ENCODE assay signal across 8 cellular contexts in genomic region chr16:87317766-87318121, GRCh38. TPM values are rescaled to one million over a fixed set of nuclear protein-coding genes. Genes with fewer than 3 reads are reported as not detected.
DNase-seq lines count a peak whose midpoint lies in the region; ATAC-seq and TF ChIP-seq lines count a peak whose summit lies in the region.

No MANE protein-coding gene starts in this region.

- H3K9me3 Mint-ChIP-seq in CD8-positive, alpha-beta memory T cell, result no peaks in the 10 kb centered on the region
- no peaks in the 10 kb centered on the region for H3K9me3 Mint-ChIP-seq in activated T-cell treated with anti-CD3 and anti-CD28 coated beads, Interleukin-2, amount 50 U/mL, for 4 hours

- H2AFZ ChIP-seq in Karpas-422 (ENCODE audit: low read length), result no peak overlapping the region

- H3K9me2 ChIP-seq in Karpas-422 (replicated peaks; ENCODE audit: insufficient read depth, low read length), result no peaks in the 10 kb centered on the region

- H3K36me3 Mint-ChIP-seq in CD8-positive, alpha-beta memory T cell, result peaks cover 0 to 10% (median 0%) of the 10 kb centered on the region in 3 donors
- peaks cover 4% of the 10 kb centered on the region for H3K36me3 Mint-ChIP-seq in activated T-cell treated with anti-CD3 and anti-CD28 coated beads, Interleukin-2, amount 50 U/mL, for 4 hours (ENCODE audit: insufficient read depth)

- H3K4me1 ChIP-seq in CD8-positive, alpha-beta memory T cell (ENCODE audit: insufficient read depth, low read length), result peaks cover 9% of the 10 kb centered on the region
- H3K4me1 ChIP-seq in Karpas-422 (ENCODE audit: low read length), result peaks cover 19% of the 10 kb centered on the region
- no peaks in the 10 kb centered on the region for H3K4me1 ChIP-seq in foreskin keratinocyte

- H3K27ac Mint-ChIP-seq in CD8-positive, alpha-beta memory T cell, result peak overlapping the region; percentile 88 to 99 (median 95)

- H3K27me3 Mint-ChIP-seq in CD8-positive, alpha-beta memory T cell, result no peaks in the 10 kb centered on the region
- H3K27me3 Mint-ChIP-seq in activated T-cell treated with anti-CD3 and anti-CD28 coated beads, Interleukin-2, amount 50 U/mL, for 4 hours (ENCODE audit: low read depth), result no peaks in the 10 kb centered on the region

- H3K27ac ChIP-seq in CD8-positive, alpha-beta memory T cell (ENCODE audit: low read depth, low read length), result peak overlapping the region; percentile 91
- H3K27ac ChIP-seq in Karpas-422 (ENCODE audit: low read length), result peak overlapping the region; percentile 65
- H3K27ac ChIP-seq in foreskin keratinocyte, result peak overlapping the region; percentile 92

- peak overlapping the region; percentile 88 for H3K4me2 ChIP-seq in Karpas-422 (ENCODE audit: low read depth, low read length, poor library complexity, severe bottlenecking)

- DNase-seq in CD8-positive, alpha-beta memory T cell, result peak in 2 of 5 donors; percentile 13 to 67
- peak; percentile 65 for DNase-seq in GM20000 (ENCODE audit: low spot score)
- peak; percentile 85 for DNase-seq in Karpas-422
- DNase-seq in activated T-cell treated with anti-CD3 and anti-CD28 coated beads, Interleukin-2, amount 50 U/mL, for 4 hours, result no peak
- DNase-seq in foreskin keratinocyte, result peak in 1 of 2 donors; percentile 13
- no peak for DNase-seq in omental fat pad (ENCODE audit: low spot score)
- DNase-seq in GM10266 (ENCODE audit: extremely low spot score), result no peak
- DNase-seq in GM10248 (ENCODE audit: extremely low spot score), result no peak

- H3K4me3 ChIP-seq in CD8-positive, alpha-beta memory T cell (ENCODE audit: low read length), result peak overlapping the region; percentile 90
- peak overlapping the region; percentile 89 for H3K4me3 ChIP-seq in Karpas-422 (ENCODE audit: low read length)

- H3K4me1 Mint-ChIP-seq in CD8-positive, alpha-beta memory T cell, result peaks cover 13 to 21% (median 15%) of the 10 kb centered on the region in 3 donors
- peaks cover 14% of the 10 kb centered on the region for H3K4me1 Mint-ChIP-seq in activated T-cell treated with anti-CD3 and anti-CD28 coated beads, Interleukin-2, amount 50 U/mL, for 4 hours (ENCODE audit: low read depth)

- H4K20me1 ChIP-seq in Karpas-422 (ENCODE audit: insufficient read depth, low read depth, low read length), result no peaks in the 10 kb centered on the region

- no peaks in the 10 kb centered on the region for H3K36me3 ChIP-seq in CD8-positive, alpha-beta memory T cell (ENCODE audit: insufficient read depth, low read length)
- peaks cover 2% of the 10 kb centered on the region; the same call in 1 of the 2 replicates for H3K36me3 ChIP-seq in Karpas-422 (ENCODE audit: insufficient read depth, low read length)

- H3K9me3 ChIP-seq in CD8-positive, alpha-beta memory T cell (ENCODE audit: low read length), result no peaks in the 10 kb centered on the region
- no peaks in the 10 kb centered on the region for H3K9me3 ChIP-seq in Karpas-422 (ENCODE audit: low read length)

- CTCF ChIA-PET in CD8-positive, alpha-beta memory T cell (lab: Charles Lee), result interaction anchor here (1.0 to 4.1 kb wide), 6 partner anchors 17 to 318 kb away, joined by 3 to 30 read pairs (median 6); partner anchors contain the start of gene FBXO31
- CTCF ChIA-PET in GM10248 (lab: Yijun Ruan, JAX), result interaction anchor here (0.8 to 4.5 kb wide), 8 partner anchors 8 to 77 kb away, joined by 3 to 20 read pairs (median 4); no protein-coding TSS in a partner anchor

- peaks cover 27% of the 10 kb centered on the region for H3K79me2 ChIP-seq in Karpas-422 (ENCODE audit: low read length)

- peak; percentile 22 to 24 for ATAC-seq in activated T-cell treated with anti-CD3 and anti-CD28 coated beads, Interleukin-2, amount 50 U/mL, for 4 hours
- ATAC-seq in foreskin keratinocyte, result peak; percentile 30
- ATAC-seq in omental fat pad (ENCODE audit: low FRiP score), result peak; percentile 55

- peak overlapping the region; percentile 84 for H3K9ac ChIP-seq in Karpas-422 (ENCODE audit: low read length)

- no peak for TF ChIP-seq CTCF in GM20000 (IDR thresholded peaks at IDR 0.05; ENCODE audit: extremely low read depth, missing control alignments)
- TF ChIP-seq CTCF in foreskin keratinocyte (conservative IDR thresholded peaks at IDR 0.05), result no peak
- no peak for TF ChIP-seq CTCF in omental fat pad (IDR thresholded peaks at IDR 0.05)
- TF ChIP-seq CTCF in GM10266 (IDR thresholded peaks at IDR 0.05; ENCODE audit: control insufficient read depth, insufficient read depth, low read depth, missing control alignments), result no peak
- no peak for TF ChIP-seq CTCF in GM10248 (IDR thresholded peaks at IDR 0.05; ENCODE audit: control extremely low read depth, extremely low read depth, low read depth, missing control alignments)

- no peaks in the 10 kb centered on the region for H3K27me3 ChIP-seq in CD8-positive, alpha-beta memory T cell (ENCODE audit: insufficient read depth, low read length, poor library complexity, severe bottlenecking)
- no peaks in the 10 kb centered on the region for H3K27me3 ChIP-seq in Karpas-422 (ENCODE audit: low read length)
- no peaks in the 10 kb centered on the region for H3K27me3 ChIP-seq in foreskin keratinocyte

- peak overlapping the region; percentile 89 to 99 (median 94) for H3K4me3 Mint-ChIP-seq in CD8-positive, alpha-beta memory T cell
- peak overlapping the region; percentile 93 for H3K4me3 Mint-ChIP-seq in activated T-cell treated with anti-CD3 and anti-CD28 coated beads, Interleukin-2, amount 50 U/mL, for 4 hours

- POLR2A ChIA-PET in CD8-positive, alpha-beta memory T cell (lab: Charles Lee), result interaction anchor here (0.7 to 2.5 kb wide), 4 partner anchors 14 to 78 kb away, joined by 3 to 22 read pairs (median 7); partner anchors contain the start of genes FBXO31 and MAP1LC3B
- POLR2A ChIA-PET in GM10248 (lab: Yijun Ruan, JAX), result interaction anchor here (1.2 kb wide), 1 partner anchor 14 kb away, joined by 4 read pairs; no protein-coding TSS in a partner anchor

RNA-seq across cellular contexts. Expression of gene C16orf95, which starts 0.6 kb away (rescaled TPM):
- 1 to 10 TPM; 7.5 to 8.4 TPM for total RNA-seq in CD8-positive, alpha-beta memory T cell
- 2.5 TPM for polyA plus RNA-seq in CD8-positive, alpha-beta memory T cell
- total RNA-seq in Karpas-422 (2014; rRNA removed; shearing (Covaris generic); ENCODE audit: low replicate concordance), result 9.7 and 12.0 TPM in 2 replicates
- total RNA-seq in activated T-cell treated with anti-CD3 and anti-CD28 coated beads, Interleukin-2, amount 50 U/mL, for 4 hours, result 1 to 10 TPM; 3.5 to 5.7 (median 4.1) TPM
- total RNA-seq in foreskin keratinocyte, result 4.7 and 5.7 TPM in 2 replicates
- 5.3 and 8.2 TPM in 2 replicates for polyA plus RNA-seq in foreskin keratinocyte
- total RNA-seq in omental fat pad, result 1 to 10 TPM; 1.6 to 7.1 (median 2.5) TPM

Comparison
In these comparisons a context has a peak if more than half of its experiments do, and no peak if none do; other contexts are left out.
1. DNase-seq: peak in GM20000 (single experiment) and Karpas-422 (single experiment); none in activated T-cell treated with anti-CD3 and anti-CD28 coated beads, Interleukin-2, amount 50 U/mL, for 4 hours (single experiment), omental fat pad (single experiment), GM10266 (single experiment) and GM10248 (single experiment).
2. Peak in every context shown above with its lines, with median percentiles within 50 percentile points of each other: H3K27ac ChIP-seq and ATAC-seq.